In the genomic region with DNA sequence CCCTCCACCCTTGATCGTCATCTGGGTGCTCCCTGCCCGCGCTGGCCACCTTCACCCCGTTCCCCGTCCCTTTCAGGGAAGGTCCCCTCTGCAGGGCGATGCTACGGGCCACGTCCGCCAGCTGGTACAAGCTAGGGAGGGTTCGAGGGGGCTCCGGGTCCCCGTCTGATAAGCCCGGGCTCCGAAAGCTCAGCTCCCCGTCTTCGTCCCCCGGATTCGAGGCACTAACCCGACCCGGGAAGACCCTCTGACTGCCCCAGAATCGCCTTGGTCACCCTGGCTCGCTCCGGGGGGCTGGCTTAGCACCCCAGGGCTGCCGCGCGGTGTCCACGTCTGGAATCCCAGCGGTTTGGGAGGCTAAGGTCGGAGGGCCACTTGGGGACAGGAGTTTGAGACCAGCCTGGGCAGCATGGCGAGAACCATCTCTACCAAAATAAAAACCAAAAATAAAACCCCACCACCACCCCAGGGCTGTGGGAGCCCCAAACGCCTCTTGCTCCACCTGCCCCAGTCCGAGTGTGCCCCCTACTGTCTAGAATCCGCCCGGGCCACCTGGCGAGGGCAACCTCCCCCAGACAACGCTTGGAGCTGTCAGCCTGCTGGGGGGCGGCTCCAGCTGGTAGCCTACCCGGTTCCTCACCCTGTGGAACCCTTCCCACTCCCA, we compare ENCODE assay signal across 8 cellular contexts. TPM values are rescaled to one million over a fixed set of nuclear protein-coding genes. Genes with fewer than 3 reads are reported as not detected.
DNase-seq lines count a peak whose midpoint lies in the region.

No MANE protein-coding gene starts in this region.

- H3K27ac ChIP-seq in ectodermal cell (ENCODE audit: insufficient read depth, low read depth, low read length, poor library complexity, severe bottlenecking) (no peak overlapping the region), mesodermal cell (ENCODE audit: low read depth, low read length, severe bottlenecking) (peak overlapping the region; percentile 94)

- peaks cover 17% of the 10 kb centered on the region for H3K4me1 ChIP-seq in ectodermal cell (ENCODE audit: control insufficient read depth, insufficient read depth, low read length)
- peaks cover 26% of the 10 kb centered on the region for H3K4me1 ChIP-seq in mesodermal cell (ENCODE audit: control insufficient read depth, insufficient read depth, low read length, poor library complexity, severe bottlenecking)

- H3K27me3 ChIP-seq in ectodermal cell (ENCODE audit: control insufficient read depth, insufficient read depth, low read length, poor library complexity, severe bottlenecking), result peaks cover 28% of the 10 kb centered on the region

- WGBS in ectodermal cell, 2 experiments, result 13 to 14% methylated on average over 38 of the region's 38 CpGs
- WGBS in mesodermal cell (ENCODE audit: insufficient coverage in 2 of 2), 2 experiments, result 11 to 13% methylated on average over 23 to 33 of the region's 38 CpGs

- H3K4me3 ChIP-seq in ectodermal cell (ENCODE audit: insufficient read depth, low read depth, low read length), result peak overlapping the region; percentile 81
- H3K4me3 ChIP-seq in mesodermal cell (ENCODE audit: extremely low read depth, insufficient read depth, low read length, poor library complexity, severe bottlenecking), result peak overlapping the region; percentile 60

- H3K9me3 ChIP-seq in ectodermal cell (ENCODE audit: control insufficient read depth, low read length), result no peaks in the 10 kb centered on the region
- H3K9me3 ChIP-seq in mesodermal cell (ENCODE audit: control insufficient read depth, low read length), result no peaks in the 10 kb centered on the region

- DNase-seq in GM03348 (ENCODE audit: low spot score) (peak; percentile 72), NAMALWA (ENCODE audit: low spot score) (peak; percentile 66), GF-D8 (lab: John Stamatoyannopoulos, UW) (no peak), NCI-H510A treated with DMSO at 0.1 percent for 48 hours (lab: John Stamatoyannopoulos, UW) (no peak)
- peak; percentile 54 to 67 for DNase-seq in activated CD4-positive, alpha-beta T cell treated with anti-CD3 and anti-CD28 coated beads, Interleukin-2, amount 50 U/mL, for 24 hours (ENCODE audit: low read depth in 1 of 2, low spot score in 1 of 2)
- DNase-seq in stimulated activated CD8-positive, alpha-beta memory T cell treated with anti-CD3 and anti-CD28 coated beads, Interleukin-4, amount 100 ng/mL, for 4 hours (ENCODE audit: low read depth in 2 of 2, low spot score in 1 of 2), result peak; percentile 53 to 58

- no peaks in the 10 kb centered on the region for H3K36me3 ChIP-seq in ectodermal cell (ENCODE audit: control insufficient read depth, insufficient read depth, low read length)
- no peaks in the 10 kb centered on the region for H3K36me3 ChIP-seq in mesodermal cell (ENCODE audit: control insufficient read depth, insufficient read depth, low read length)

RNA-seq across cellular contexts. Expression of gene SLC43A2, which starts 1.1 kb away (rescaled TPM):
- polyA plus RNA-seq in ectodermal cell (2013, experiment 1 of 4), result 20.3 TPM
- polyA plus RNA-seq in ectodermal cell (2013, experiment 2 of 4), result 17.9 TPM
- 14.8 TPM for polyA plus RNA-seq in ectodermal cell (2013, experiment 3 of 4)
- polyA plus RNA-seq in ectodermal cell (2013, experiment 4 of 4), result 17.7 TPM
- polyA plus RNA-seq in mesodermal cell (2013, experiment 1 of 2), result 12.5 TPM
- polyA plus RNA-seq in mesodermal cell (2013, experiment 2 of 2), result 11.2 TPM

RNA-seq across cellular contexts. Expression of gene SCARF1, which starts 15.8 kb away (rescaled TPM):
- 0.67 TPM for polyA plus RNA-seq in ectodermal cell (2013, experiment 1 of 4)
- polyA plus RNA-seq in ectodermal cell (2013, experiment 2 of 4), result 0.48 TPM
- 0.48 TPM for polyA plus RNA-seq in ectodermal cell (2013, experiment 3 of 4)
- polyA plus RNA-seq in ectodermal cell (2013, experiment 4 of 4), result 0.73 TPM
- polyA plus RNA-seq in mesodermal cell (2013, experiment 1 of 2), result 22.6 TPM
- polyA plus RNA-seq in mesodermal cell (2013, experiment 2 of 2), result 14.6 TPM

RNA-seq across cellular contexts. Expression of gene RILP, which starts 19.9 kb away (rescaled TPM):
- polyA plus RNA-seq in ectodermal cell (2013, experiment 1 of 4), result 2.2 TPM
- 2.5 TPM for polyA plus RNA-seq in ectodermal cell (2013, experiment 2 of 4)
- polyA plus RNA-seq in ectodermal cell (2013, experiment 3 of 4), result 2.8 TPM
- polyA plus RNA-seq in ectodermal cell (2013, experiment 4 of 4), result 3.6 TPM
- polyA plus RNA-seq in mesodermal cell (2013, experiment 1 of 2), result 10.7 TPM
- polyA plus RNA-seq in mesodermal cell (2013, experiment 2 of 2), result 7.9 TPM

RNA-seq across cellular contexts. Expression of gene PRPF8, which starts 54.9 kb away (rescaled TPM):
- polyA plus RNA-seq in ectodermal cell (2013, experiment 1 of 4), result 252 TPM
- polyA plus RNA-seq in ectodermal cell (2013, experiment 2 of 4), result 253 TPM
- polyA plus RNA-seq in ectodermal cell (2013, experiment 3 of 4), result 219 TPM
- polyA plus RNA-seq in ectodermal cell (2013, experiment 4 of 4), result 227 TPM
- polyA plus RNA-seq in mesodermal cell (2013, experiment 1 of 2), result 225 TPM
- 184 TPM for polyA plus RNA-seq in mesodermal cell (2013, experiment 2 of 2)

Comparison
In these comparisons a context has a peak if more than half of its experiments do, and no peak if none do; other contexts are left out.
1. DNase-seq: peak in GM03348 (single experiment), NAMALWA (single experiment), activated CD4-positive, alpha-beta T cell treated with anti-CD3 and anti-CD28 coated beads, Interleukin-2, amount 50 U/mL, for 24 hours (2 of 2) and stimulated activated CD8-positive, alpha-beta memory T cell treated with anti-CD3 and anti-CD28 coated beads, Interleukin-4, amount 100 ng/mL, for 4 hours (2 of 2); none in GF-D8 (single experiment) and NCI-H510A treated with DMSO at 0.1 percent for 48 hours (single experiment).